ENCODE assay signal across 21 cellular contexts in the genomic region with DNA sequence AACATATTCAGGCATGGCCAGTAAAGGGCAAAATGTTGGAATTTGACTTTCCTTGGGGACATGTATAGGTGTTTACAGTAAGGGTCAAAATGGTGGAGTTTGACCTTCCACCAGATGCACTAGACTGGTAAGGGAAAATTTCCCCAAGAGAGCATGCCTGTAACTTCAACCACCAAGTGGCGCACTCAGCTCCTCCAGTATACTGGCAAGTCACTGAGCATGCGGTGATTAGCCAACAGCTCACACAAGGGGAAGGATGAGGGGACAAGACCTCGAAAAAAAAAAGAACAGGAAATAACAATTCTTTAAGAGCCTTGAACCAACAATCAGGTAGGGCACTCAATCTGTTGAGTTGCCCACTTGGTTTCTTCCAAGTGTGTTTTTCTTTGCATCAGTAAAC.
DNase-seq lines count a peak whose midpoint lies in the region; ATAC-seq and TF ChIP-seq lines count a peak whose summit lies in the region.
"Had no signal": no experiment of that assay in that cellular context is flagged by ENCODE, and none has a peak within 500 bp of the region (broad histone marks: within the 10 kb centered on the region; RNA-seq: fewer than 3 reads in every experiment).

No MANE protein-coding gene starts in this region.

- H2AFZ ChIP-seq in PC-3 (ENCODE audit: low read length) (no peak overlapping the region), neural progenitor cell (replicated peaks) (peak overlapping the region; percentile 17), mammary epithelial cell (ENCODE audit: low read depth, low read length) (no peak overlapping the region)

- DNase-seq in SIG-M5 treated with dmso at 0.1 percent for 504 hours (lab: John Stamatoyannopoulos, UW; ENCODE audit: unreplicated experiment) = peak; percentile 1
- DNase-seq in SIG-M5 (lab: John Stamatoyannopoulos, UW) = no peak
- DNase-seq in MV-4-11 (lab: John Stamatoyannopoulos, UW) = peak; percentile 45
- DNase-seq in PC-3 = peak; percentile 4
- peak; percentile 14 for DNase-seq in neural progenitor cell (ENCODE audit: low spot score)
- DNase-seq in mammary epithelial cell = no peak
- DNase-seq: activated CD4-positive, alpha-beta memory T cell treated with anti-CD3 and anti-CD28 coated beads, Interleukin-2, amount 10 ng/mL, durations not matched to agents 7 days and 5 days; activated gamma-delta T cell; activated T-cell treated with anti-CD3 and anti-CD28 coated beads for 4 hours; body of pancreas; GDM1; immature natural killer cell; left lung; NCI-H1417; NCI-H2171 treated with DMSO at 0.1 percent for 48 hours; NCI-H774; upper lobe of left lung had no signal

- H3K4me1 ChIP-seq in PC-3 (ENCODE audit: insufficient read depth, low read length) (no peaks in the 10 kb centered on the region), neural progenitor cell (peaks cover 26% of the 10 kb centered on the region), mammary epithelial cell (ENCODE audit: insufficient read depth, low read length) (no peaks in the 10 kb centered on the region)
- H3K4me1 ChIP-seq: body of pancreas, left lung, upper lobe of left lung had no signal

- no peaks in the 10 kb centered on the region for H3F3A ChIP-seq in PC-3 (ENCODE audit: low read length, unreplicated experiment)
- H3F3A ChIP-seq in neural progenitor cell (ENCODE audit: low read depth) = peaks cover 23% of the 10 kb centered on the region

- no peaks in the 10 kb centered on the region for H4K20me1 ChIP-seq in PC-3 (ENCODE audit: low read length)
- no peaks in the 10 kb centered on the region for H4K20me1 ChIP-seq in neural progenitor cell (ENCODE audit: low read depth)
- no peaks in the 10 kb centered on the region for H4K20me1 ChIP-seq in mammary epithelial cell (ENCODE audit: insufficient read depth, low read length)

- peaks cover 3% of the 10 kb centered on the region for H3K36me3 Mint-ChIP-seq in neural progenitor cell
- H3K36me3 Mint-ChIP-seq: CD14-positive monocyte had no signal

- no peak overlapping the region for H3K9ac ChIP-seq in PC-3 (ENCODE audit: low read length)
- no peak overlapping the region for H3K9ac ChIP-seq in neural progenitor cell
- H3K9ac ChIP-seq in mammary epithelial cell (ENCODE audit: insufficient read depth, low read length) = no peak overlapping the region
- H3K9ac ChIP-seq: KMS-11 had no signal

- WGBS in mammary epithelial cell (ENCODE audit: low coverage, missing lambda C conversion rate) = 64% methylated on average over 2 of the region's 3 CpGs

- no peaks in the 10 kb centered on the region for H3K36me3 ChIP-seq in PC-3 (ENCODE audit: low read depth, low read length)
- H3K36me3 ChIP-seq in neural progenitor cell = peaks cover 3% of the 10 kb centered on the region
- H3K36me3 ChIP-seq in mammary epithelial cell (ENCODE audit: insufficient read depth, low read length) = no peaks in the 10 kb centered on the region
- H3K36me3 ChIP-seq: left lung, upper lobe of left lung had no signal

- in situ Hi-C loops in mammary epithelial cell (cut with MboI; ENCODE audit: low sequenced_read_pairs in 2 of 2) = no loop called here

- H3K4me2 ChIP-seq in PC-3 (ENCODE audit: low read length) (no peak overlapping the region), neural progenitor cell (no peak overlapping the region), mammary epithelial cell (ENCODE audit: insufficient read depth, low read depth, low read length) (no peak overlapping the region)
- H3K4me2 ChIP-seq: KMS-11 had no signal

- CTCF ChIA-PET in PC-3 (lab: Charles Lee) = interaction anchor here (0.6 kb wide), 1 partner anchor 71 kb away, joined by 3 read pairs; no protein-coding TSS in a partner anchor
- CTCF ChIA-PET in mammary epithelial cell (lab: Charles Lee; ENCODE audit: low non-redundant PET) = no interaction called here

- no peaks in the 10 kb centered on the region for H3K27me3 Mint-ChIP-seq in neural progenitor cell (ENCODE audit: insufficient read depth, low read depth)
- H3K27me3 Mint-ChIP-seq: activated CD4-positive, alpha-beta memory T cell treated with anti-CD3 and anti-CD28 coated beads, Interleukin-2, amount 10 ng/mL, durations not matched to agents 7 days and 5 days had no signal

- POLR2A ChIA-PET in PC-3 (lab: Charles Lee; ENCODE audit: unreplicated experiment) = no interaction called here

- H3K9me3 Mint-ChIP-seq in neural progenitor cell = peaks cover 4% of the 10 kb centered on the region

- H3K79me2 ChIP-seq in PC-3 (ENCODE audit: low read length) (no peaks in the 10 kb centered on the region), neural progenitor cell (ENCODE audit: low read depth) (no peaks in the 10 kb centered on the region), mammary epithelial cell (ENCODE audit: insufficient read depth, low read length) (no peaks in the 10 kb centered on the region)

- H3K27ac ChIP-seq in PC-3 (ENCODE audit: low read length) = no peak overlapping the region
- no peak overlapping the region for H3K27ac ChIP-seq in neural progenitor cell
- H3K27ac ChIP-seq in mammary epithelial cell (ENCODE audit: insufficient read depth, low read depth, low read length) = no peak overlapping the region
- H3K27ac ChIP-seq: body of pancreas, KMS-11, left lung, upper lobe of left lung had no signal

- no peak overlapping the region for H3K4me3 Mint-ChIP-seq in neural progenitor cell
- H3K4me3 Mint-ChIP-seq: activated CD4-positive, alpha-beta memory T cell treated with anti-CD3 and anti-CD28 coated beads, Interleukin-2, amount 10 ng/mL, durations not matched to agents 7 days and 5 days; immature natural killer cell had no signal

- H3K9me3 ChIP-seq in PC-3 (ENCODE audit: low read length) (no peaks in the 10 kb centered on the region), neural progenitor cell (ENCODE audit: low read depth) (no peaks in the 10 kb centered on the region), mammary epithelial cell (replicated peaks; ENCODE audit: insufficient read depth, low read length) (peaks cover 9% of the 10 kb centered on the region)
- H3K9me3 ChIP-seq: body of pancreas, left lung, upper lobe of left lung had no signal

- H3K9me2 ChIP-seq in PC-3 (replicated peaks; ENCODE audit: low read length) = no peaks in the 10 kb centered on the region

- peak; percentile 31; the same call in 1 of the 2 replicates for TF ChIP-seq CTCF in PC-3 (conservative IDR thresholded peaks at IDR 0.05; ENCODE audit: low read depth, low read length)
- TF ChIP-seq CTCF in neural progenitor cell (IDR thresholded peaks at IDR 0.05) = peak; percentile 24
- no peak for TF ChIP-seq CTCF in mammary epithelial cell (conservative IDR thresholded peaks at IDR 0.05 in 1 of 2, IDR thresholded peaks at IDR 0.05 in 1 of 2; ENCODE audit: extremely low read depth in 1 of 2, insufficient read depth in 1 of 2, low read depth in 1 of 2, low read length in 2 of 2)

- BruUV-seq in PC-3 (replicated peaks; lab: Mats Ljungman, UMichigan) (no TSS peak), mammary epithelial cell (replicated peaks; lab: Mats Ljungman, UMichigan) (no TSS peak)

- ATAC-seq in PC-3 (no peak), HG03571 (IDR thresholded peaks at IDR 0.05; ENCODE audit: unreplicated experiment) (no peak), GM18502 (IDR thresholded peaks at IDR 0.05; ENCODE audit: poor library complexity, unreplicated experiment) (no peak)
- ATAC-seq: body of pancreas, left lung had no signal

- dilution Hi-C loops in mammary epithelial cell (cut with HindIII; ENCODE audit: low sequenced_read_pairs) = no loop called here

- peaks cover 21% of the 10 kb centered on the region for H3K4me1 Mint-ChIP-seq in neural progenitor cell
- H3K4me1 Mint-ChIP-seq: activated CD4-positive, alpha-beta memory T cell treated with anti-CD3 and anti-CD28 coated beads, Interleukin-2, amount 10 ng/mL, durations not matched to agents 7 days and 5 days; CD14-positive monocyte; immature natural killer cell had no signal

- H3K27me3 ChIP-seq in PC-3 (ENCODE audit: low read length) (no peaks in the 10 kb centered on the region), neural progenitor cell (no peaks in the 10 kb centered on the region), mammary epithelial cell (ENCODE audit: insufficient read depth, low read length) (no peaks in the 10 kb centered on the region)
- H3K27me3 ChIP-seq: body of pancreas, left lung, upper lobe of left lung had no signal

- no peak overlapping the region for H3K27ac Mint-ChIP-seq in neural progenitor cell
- H3K27ac Mint-ChIP-seq: activated CD4-positive, alpha-beta memory T cell treated with anti-CD3 and anti-CD28 coated beads, Interleukin-2, amount 10 ng/mL, durations not matched to agents 7 days and 5 days; immature natural killer cell had no signal

- no peak overlapping the region for H3K4me3 ChIP-seq in PC-3 (ENCODE audit: low read length)
- no peak overlapping the region for H3K4me3 ChIP-seq in neural progenitor cell
- H3K4me3 ChIP-seq in mammary epithelial cell (replicated peaks in 1 of 3; ENCODE audit: insufficient read depth in 1 of 3, low read depth in 2 of 3, low read length in 3 of 3) = no peak overlapping the region
- H3K4me3 ChIP-seq: body of pancreas, left lung, upper lobe of left lung had no signal

- intact Hi-C loops in PC-3 (cut with micrococcal nuclease) (no loop called here), mammary epithelial cell (cut with micrococcal nuclease) (no loop called here)

Comparison
In these comparisons a context has a peak if more than half of its experiments do, and no peak if none do; other contexts are left out.
1. DNase-seq: peak in SIG-M5 treated with dmso at 0.1 percent for 504 hours (single experiment), MV-4-11 (single experiment), PC-3 (single experiment) and neural progenitor cell (single experiment); none in SIG-M5 (single experiment) and mammary epithelial cell (single experiment).
2. CTCF ChIP-seq: peak in PC-3 (single experiment) and neural progenitor cell (single experiment); none in mammary epithelial cell (0 of 2).